9 cellular contexts compared by ENCODE assay signal in the genomic region with DNA sequence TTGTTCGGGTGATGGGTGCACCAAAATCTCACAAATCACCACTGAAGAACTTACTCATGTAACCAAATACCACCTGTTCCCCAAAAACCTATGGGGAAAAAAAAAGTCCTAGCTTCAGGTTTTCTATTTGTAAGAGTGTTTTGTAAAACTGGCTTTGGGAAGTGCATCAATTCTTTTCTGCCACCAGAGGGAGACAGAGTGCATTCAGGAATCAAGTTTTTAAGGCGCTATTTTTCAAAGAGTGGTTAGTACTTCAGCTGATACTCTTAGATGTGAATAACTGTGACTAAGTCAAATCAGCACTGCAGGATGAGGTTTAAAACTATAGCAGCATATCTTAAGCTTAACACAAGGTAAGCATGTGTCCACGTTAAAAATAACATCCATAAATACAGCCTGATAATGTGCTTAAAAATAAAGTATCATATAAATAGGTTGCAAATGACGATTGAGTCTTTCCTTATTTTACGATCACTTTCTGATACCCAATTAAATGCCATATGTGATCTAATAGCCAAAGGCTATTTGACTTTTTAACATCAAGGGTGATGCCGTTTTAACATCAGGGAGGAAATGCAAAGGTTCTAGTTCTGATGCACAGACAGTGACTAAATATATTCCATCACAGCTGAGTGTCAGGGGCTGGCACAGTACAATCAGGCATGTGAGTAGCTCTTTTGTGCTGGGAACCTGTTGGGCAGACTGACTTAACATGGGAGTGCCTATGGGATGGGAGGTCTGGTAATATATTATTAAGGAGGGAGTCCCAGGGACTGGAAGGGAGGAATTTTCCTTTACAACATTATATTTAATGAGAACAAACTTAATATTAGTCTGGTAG. TPM values are rescaled to one million over a fixed set of nuclear protein-coding genes. Genes with fewer than 3 reads are reported as not detected.
DNase-seq lines count a peak whose midpoint lies in the region; TF ChIP-seq lines count a peak whose summit lies in the region.
"Had no signal": no experiment of that assay in that cellular context is flagged by ENCODE, and none has a peak within 500 bp of the region (broad histone marks: within the 10 kb centered on the region; RNA-seq: fewer than 3 reads in every experiment).

No MANE protein-coding gene starts in this region.

- TF ChIP-seq CTCF in parathyroid adenoma (IDR thresholded peaks at IDR 0.05), result peak; percentile 88

- no peak overlapping the region for H3K9ac ChIP-seq in parathyroid adenoma

- no peak overlapping the region for H2AFZ ChIP-seq in parathyroid adenoma

- no peak overlapping the region for H3K27ac Mint-ChIP-seq in T-helper 2 cell treated with Interferon-gamma antibody and Interleukin-4, amounts not matched to agents 5 μg/mL and 100 μg/mL, for 36 hours
- H3K27ac Mint-ChIP-seq: activated naive CD4-positive, alpha-beta T cell treated with anti-CD3 and anti-CD28 coated beads, Interleukin-2, amount 50 U/mL, for 24 hours had no signal

- H3K36me3 ChIP-seq in parathyroid adenoma (ENCODE audit: control insufficient read depth, insufficient read depth, low read length), result no peaks in the 10 kb centered on the region

- H3K9me3 Mint-ChIP-seq in T-helper 2 cell treated with Interferon-gamma antibody and Interleukin-4, amounts not matched to agents 5 μg/mL and 100 μg/mL, for 36 hours, result no peaks in the 10 kb centered on the region
- H3K9me3 Mint-ChIP-seq: activated naive CD4-positive, alpha-beta T cell treated with anti-CD3 and anti-CD28 coated beads, Interleukin-2, amount 50 U/mL, for 24 hours had no signal

- no peaks in the 10 kb centered on the region for H3K9me3 ChIP-seq in parathyroid adenoma (ENCODE audit: control insufficient read depth, low read length)

- no peak overlapping the region for H3K4me3 ChIP-seq in Jurkat, Clone E6-1 (ENCODE audit: low read length)
- no peak overlapping the region for H3K4me3 ChIP-seq in parathyroid adenoma (ENCODE audit: low read depth, low read length)

- no peaks in the 10 kb centered on the region for H3K79me2 ChIP-seq in parathyroid adenoma

- DNase-seq in NCI-H510A treated with DMSO at 0.1 percent for 48 hours (lab: John Stamatoyannopoulos, UW), result peak; percentile 28
- DNase-seq in NCI-H510A (lab: John Stamatoyannopoulos, UW), result no peak
- peak; percentile 61 for DNase-seq in Jurkat, Clone E6-1 (ENCODE audit: low read depth, low spot score)
- peak; percentile 19 for DNase-seq in T-helper 2 cell treated with Interferon-gamma antibody and Interleukin-4, amounts not matched to agents 5 μg/mL and 100 μg/mL, for 36 hours (ENCODE audit: low spot score)
- DNase-seq in fibroblast of the conjunctiva (ENCODE audit: low read depth), result peak; percentile 49
- DNase-seq in effector CD8-positive, alpha-beta T cell (lab: John Stamatoyannopoulos, UW), result no peak
- DNase-seq in activated effector memory CD4-positive, alpha-beta T cell treated with anti-CD3 and anti-CD28 coated beads, Interleukin-2, amount 50 U/mL, for 16 hours, result no peak

- no peak overlapping the region for H3K4me2 ChIP-seq in parathyroid adenoma (ENCODE audit: low read length)

- no peaks in the 10 kb centered on the region for H3K27me3 ChIP-seq in parathyroid adenoma (ENCODE audit: control insufficient read depth, insufficient read depth, low read length)

- H3K4me1 ChIP-seq in parathyroid adenoma, result no peaks in the 10 kb centered on the region

- H3K4me1 Mint-ChIP-seq in T-helper 2 cell treated with Interferon-gamma antibody and Interleukin-4, amounts not matched to agents 5 μg/mL and 100 μg/mL, for 36 hours (ENCODE audit: low read depth), result peaks cover 3% of the 10 kb centered on the region
- H3K4me1 Mint-ChIP-seq: activated naive CD4-positive, alpha-beta T cell treated with anti-CD3 and anti-CD28 coated beads, Interleukin-2, amount 50 U/mL, for 24 hours had no signal

- H3K27ac ChIP-seq in parathyroid adenoma, result no peak overlapping the region

- H3K4me3 Mint-ChIP-seq in T-helper 2 cell treated with Interferon-gamma antibody and Interleukin-4, amounts not matched to agents 5 μg/mL and 100 μg/mL, for 36 hours, result no peak overlapping the region
- H3K4me3 Mint-ChIP-seq: activated naive CD4-positive, alpha-beta T cell treated with anti-CD3 and anti-CD28 coated beads, Interleukin-2, amount 50 U/mL, for 24 hours had no signal

- peaks cover 20% of the 10 kb centered on the region for H3K27me3 Mint-ChIP-seq in T-helper 2 cell treated with Interferon-gamma antibody and Interleukin-4, amounts not matched to agents 5 μg/mL and 100 μg/mL, for 36 hours (ENCODE audit: low read depth)

- H3K36me3 Mint-ChIP-seq in T-helper 2 cell treated with Interferon-gamma antibody and Interleukin-4, amounts not matched to agents 5 μg/mL and 100 μg/mL, for 36 hours (ENCODE audit: low read depth), result no peaks in the 10 kb centered on the region
- H3K36me3 Mint-ChIP-seq: activated naive CD4-positive, alpha-beta T cell treated with anti-CD3 and anti-CD28 coated beads, Interleukin-2, amount 50 U/mL, for 24 hours had no signal

RNA-seq across cellular contexts. Expression of a gene that starts 10.6 kb away (rescaled TPM):
- polyA plus RNA-seq in Jurkat, Clone E6-1 (2012; ENCODE audit: insufficient read depth, insufficient read length), result not detected

Comparison
In these comparisons a context has a peak if more than half of its experiments do, and no peak if none do; other contexts are left out.
1. DNase-seq: peak in NCI-H510A treated with DMSO at 0.1 percent for 48 hours (single experiment), Jurkat, Clone E6-1 (single experiment), T-helper 2 cell treated with Interferon-gamma antibody and Interleukin-4, amounts not matched to agents 5 μg/mL and 100 μg/mL, for 36 hours (single experiment) and fibroblast of the conjunctiva (single experiment); none in NCI-H510A (single experiment), effector CD8-positive, alpha-beta T cell (single experiment) and activated effector memory CD4-positive, alpha-beta T cell treated with anti-CD3 and anti-CD28 coated beads, Interleukin-2, amount 50 U/mL, for 16 hours (single experiment).